In the genomic region with DNA sequence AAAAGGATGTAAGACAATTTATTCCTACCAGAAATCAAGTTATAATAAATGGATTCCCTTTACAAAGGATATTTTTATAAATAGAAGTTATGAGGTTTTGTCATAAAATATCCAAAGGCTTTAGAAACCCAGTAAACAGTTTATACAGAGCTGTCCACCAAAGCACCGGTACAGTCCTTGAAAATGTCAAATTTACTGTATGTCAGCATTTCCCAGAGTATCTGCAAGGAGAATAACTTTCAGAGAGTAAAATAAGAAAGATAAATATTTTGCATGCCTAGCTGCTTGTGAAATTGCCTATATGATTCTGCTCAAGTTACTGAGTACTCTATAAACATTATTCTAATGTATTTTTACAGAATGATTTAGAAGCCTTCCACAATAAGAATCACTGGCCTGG, we compare ENCODE assay signal across 27 cellular contexts.
"Had no signal": no experiment of that assay in that cellular context is flagged by ENCODE, and none has a peak within 500 bp of the region (broad histone marks: within the 10 kb centered on the region; RNA-seq: fewer than 3 reads in every experiment).

No MANE protein-coding gene starts in this region.

- ATAC-seq: stimulated activated effector memory CD8-positive, alpha-beta T cell treated with anti-CD3 and anti-CD28 coated beads, Interleukin-12 subunit alpha, Interleukin-12 subunit beta, amount 100 ng/mL, for 72 hours; stimulated activated memory B cell treated with anti-CD40 and anti-IgM and Interleukin-4, amounts not matched to agents 10 μg/mL and 1 μg/mL and 100 μg/mL, for 72 hours; stimulated activated naive B cell treated with anti-CD40 and anti-IgM and Interleukin-4, amounts not matched to agents 10 μg/mL and 1 μg/mL and 100 μg/mL, for 72 hours; stimulated activated naive CD8-positive, alpha-beta T cell treated with anti-CD3 and anti-CD28 coated beads, Interleukin-15, amount 100 ng/mL, for 72 hours; stimulated activated naive CD8-positive, alpha-beta T cell treated with anti-CD3 and anti-CD28 coated beads, Interleukin-15, Interleukin-2, amounts not matched to agents 100 U/mL and 50 U/mL, for 24 hours; upper lobe of right lung had no signal

- H3K27me3 ChIP-seq: stomach, suprapubic skin, testis, thyroid gland, tibial artery, tibial nerve, transverse colon, upper lobe of left lung, upper lobe of right lung, uterus, vagina had no signal

- FAIRE-seq: urothelium cell line had no signal

- H3K4me3 ChIP-seq: stomach, suprapubic skin, testis, thoracic aorta, thyroid gland, tibial artery, tibial nerve, transverse colon, upper lobe of left lung, upper lobe of right lung, uterus, vagina had no signal

- H3K36me3 ChIP-seq: stomach, suprapubic skin, thoracic aorta, thyroid gland, tibial artery, tibial nerve, transverse colon, upper lobe of left lung, upper lobe of right lung, uterus, vagina had no signal

- DNase-seq: stimulated activated CD4-positive, alpha-beta T cell treated with anti-CD3 and anti-CD28 coated beads, Interleukin-2, amount 100 ng/mL, for 48 hours; stimulated activated CD4-positive, alpha-beta T cell treated with anti-CD3 and anti-CD28 coated beads, Interleukin-4, amount 100 ng/mL, for 1 hour; stimulated activated CD4-positive, alpha-beta T cell treated with anti-CD3 and anti-CD28 coated beads, Interleukin-4, amount 100 ng/mL, for 24 hours; stimulated activated CD4-positive, alpha-beta T cell treated with anti-CD3 and anti-CD28 coated beads, Interleukin-4, amount 100 ng/mL, for 4 hours; stimulated activated CD8-positive, alpha-beta memory T cell treated with anti-CD3 and anti-CD28 coated beads, Interleukin-4, amount 100 ng/mL, for 48 hours; stimulated activated naive B cell treated with anti-CD40 and anti-IgM and Interleukin-4, amounts not matched to agents 10 μg/mL and 1 μg/mL and 100 μg/mL, for 72 hours; stimulated activated naive CD4-positive, alpha-beta T cell; stimulated activated naive CD4-positive, alpha-beta T cell treated with Interleukin-2 at 50 U/mL for 16 hours; stimulated activated naive CD8-positive, alpha-beta T cell treated with anti-CD3 and anti-CD28 coated beads, Interleukin-15, amount 100 ng/mL, for 72 hours; stimulated activated naive CD8-positive, alpha-beta T cell treated with anti-CD3 and anti-CD28 coated beads, Interleukin-15, Interleukin-2, amounts not matched to agents 100 U/mL and 50 U/mL, for 24 hours; stomach; substantia nigra; testis; thyroid gland; tibial artery; transverse colon; trophoblast cell; upper lobe of left lung; upper lobe of right lung; uterus had no signal

- H3K9me3 ChIP-seq: testis, thyroid gland, uterus, vagina had no signal

- H3K27ac ChIP-seq: stomach, suprapubic skin, testis, thoracic aorta, thyroid gland, tibial artery, tibial nerve, transverse colon, upper lobe of left lung, upper lobe of right lung, uterus, vagina had no signal

- H3K4me1 ChIP-seq: stomach, suprapubic skin, testis, thyroid gland, tibial artery, tibial nerve, transverse colon, upper lobe of left lung, upper lobe of right lung, uterus, vagina had no signal
